In genomic region chr1:8448906-8449661, GRCh38 we compare ENCODE assay signal across 9 cellular contexts.
DNase-seq lines count a peak whose midpoint lies in the region; ATAC-seq and TF ChIP-seq lines count a peak whose summit lies in the region.
"Had no signal": no experiment of that assay in that cellular context is flagged by ENCODE, and none has a peak within 500 bp of the region (broad histone marks: within the 10 kb centered on the region; RNA-seq: fewer than 3 reads in every experiment).

No MANE protein-coding gene starts in this region.

- peaks cover 33% of the 10 kb centered on the region for H3K9me3 Mint-ChIP-seq in nephron progenitor cell

- peaks cover 9% of the 10 kb centered on the region for H3K4me1 Mint-ChIP-seq in nephron progenitor cell

- no peaks in the 10 kb centered on the region for H3K27me3 ChIP-seq in esophagus (ENCODE audit: control insufficient read depth in 1 of 2, insufficient read depth in 2 of 2, low read length in 2 of 2)

- H3K36me3 ChIP-seq in esophagus (ENCODE audit: control insufficient read depth in 2 of 2, insufficient read depth in 2 of 2, low read length in 1 of 2): peaks cover 3% of the 10 kb centered on the region in 2 donors

- peak overlapping the region; percentile 77 to 92 for H3K27ac ChIP-seq in esophagus (ENCODE audit: low read depth in 2 of 2, low read length in 1 of 2)

- no peak overlapping the region for H3K27ac Mint-ChIP-seq in nephron progenitor cell

- H3K4me3 ChIP-seq in AG10803 (ENCODE audit: low read length) (peak overlapping the region; percentile 27), esophagus (ENCODE audit: low read depth in 1 of 2, low read length in 2 of 2) (peak overlapping the region in 1 of 2 donors; percentile 35)

- H3K27me3 Mint-ChIP-seq in nephron progenitor cell (ENCODE audit: low read depth, poor library complexity): no peaks in the 10 kb centered on the region

- DNase-seq in AG10803 (ENCODE audit: low read depth) (peak; percentile 67), M059J (ENCODE audit: low read depth) (peak; percentile 23), nephron progenitor cell (peak; percentile 28), T1000 (lab: John Stamatoyannopoulos, UW) (no peak), activated gamma-delta T cell (lab: John Stamatoyannopoulos, UW) (no peak)
- DNase-seq in effector CD8-positive, alpha-beta T cell (lab: John Stamatoyannopoulos, UW): no peak
- DNase-seq: stimulated activated CD4-positive, alpha-beta T cell treated with anti-CD3 and anti-CD28 coated beads, Interleukin-4, amount 100 ng/mL, for 24 hours had no signal

- H3K4me3 Mint-ChIP-seq in nephron progenitor cell: no peak overlapping the region

- ATAC-seq in HG03159 (IDR thresholded peaks at IDR 0.05; ENCODE audit: unreplicated experiment): no peak

- TF ChIP-seq CTCF in AG10803 (conservative IDR thresholded peaks at IDR 0.05; ENCODE audit: low read length) (no peak), nephron progenitor cell (IDR thresholded peaks at IDR 0.05) (no peak)

- no peaks in the 10 kb centered on the region for H3K9me3 ChIP-seq in esophagus (ENCODE audit: control insufficient read depth in 2 of 2, insufficient read depth in 1 of 2, low read depth in 1 of 2, low read length in 1 of 2)

- 30 to 42% methylated on average over 12 of the region's 12 CpGs for WGBS in esophagus, 2 donors

- peaks cover 4% of the 10 kb centered on the region for H3K36me3 Mint-ChIP-seq in nephron progenitor cell (ENCODE audit: low read depth)

- H3K4me1 ChIP-seq in esophagus (ENCODE audit: control insufficient read depth in 2 of 2, insufficient read depth in 2 of 2, low read length in 1 of 2): peaks cover 0 to 10% of the 10 kb centered on the region in 2 donors

Comparison
In these comparisons a context has a peak if more than half of its experiments do, and no peak if none do; other contexts are left out.
1. DNase-seq: peak in AG10803 (single experiment), M059J (single experiment) and nephron progenitor cell (single experiment); none in effector CD8-positive, alpha-beta T cell (single experiment), T1000 (single experiment) and activated gamma-delta T cell (single experiment).